Comparison of ENCODE assay signal across 19 cellular contexts in genomic region chrX:16578218-16578617, GRCh38.
DNase-seq lines count a peak whose midpoint lies in the region; ATAC-seq, FAIRE-seq and TF ChIP-seq lines count a peak whose summit lies in the region.
"Had no signal": no experiment of that assay in that cellular context is flagged by ENCODE, and none has a peak within 500 bp of the region (broad histone marks: within the 10 kb centered on the region; RNA-seq: fewer than 3 reads in every experiment).

No MANE protein-coding gene starts in this region.

- TF ChIP-seq CTCF in GM23338 (conservative IDR thresholded peaks at IDR 0.05; ENCODE audit: low read depth in 2 of 2), result 0 out of 4 replicates have a peak, but pooled peaks of 1 of the 2 experiments have one; percentile 12
- TF ChIP-seq CTCF in astrocyte (IDR thresholded peaks at IDR 0.05; ENCODE audit: insufficient read depth, low read depth, low read length), result no peak
- TF ChIP-seq CTCF in fibroblast of villous mesenchyme (IDR thresholded peaks at IDR 0.05; ENCODE audit: insufficient read depth, low read depth, low read length), result no peak

- H3K9me2 ChIP-seq in GM23338 (ENCODE audit: insufficient read depth), result no peaks in the 10 kb centered on the region

- DNase-seq in GM23338 (ENCODE audit: low spot score) (peak; percentile 8), astrocyte (ENCODE audit: low read depth) (no peak), fibroblast of villous mesenchyme (ENCODE audit: low read depth) (peak; percentile 10), skeletal muscle cell (ENCODE audit: low read depth) (peak; percentile 30), hepatic stellate cell (ENCODE audit: low spot score) (no peak), NK-92 (lab: John Stamatoyannopoulos, UW; ENCODE audit: unreplicated experiment) (no peak), T-cell (no peak)
- DNase-seq: activated effector memory CD4-positive, alpha-beta T cell treated with Interleukin-2 at 50 U/mL for 16 hours; adrenal gland; DMS153; hypothalamus; NCI-H187; NCI-H446; stimulated activated naive CD8-positive, alpha-beta T cell treated with anti-CD3 and anti-CD28 coated beads, Interleukin-15, Interleukin-2, amounts not matched to agents 100 U/mL and 50 U/mL, for 24 hours; upper lobe of right lung had no signal

- peaks cover 8% of the 10 kb centered on the region; the same call in 1 of the 2 replicates for H3K36me3 ChIP-seq in GM23338 (ENCODE audit: insufficient read depth)
- no peaks in the 10 kb centered on the region for H3K36me3 ChIP-seq in astrocyte (ENCODE audit: insufficient read depth, low read length)
- H3K36me3 ChIP-seq: adrenal gland, SJSA1, upper lobe of right lung had no signal

- H2AFZ ChIP-seq in GM23338 (no peak overlapping the region), astrocyte (ENCODE audit: low read depth, low read length) (no peak overlapping the region)

- H4K20me1 ChIP-seq in GM23338 (replicated peaks; ENCODE audit: insufficient read depth), result no peaks in the 10 kb centered on the region
- no peaks in the 10 kb centered on the region for H4K20me1 ChIP-seq in astrocyte (ENCODE audit: insufficient read depth, low read length)

- H3K9me3 ChIP-seq in astrocyte (ENCODE audit: insufficient read depth, low read depth, low read length), result no peaks in the 10 kb centered on the region
- H3K9me3 ChIP-seq: SJSA1, upper lobe of right lung had no signal

- H3K4me1 ChIP-seq in GM23338 (ENCODE audit: insufficient read depth), result no peaks in the 10 kb centered on the region
- H3K4me1 ChIP-seq in astrocyte (ENCODE audit: insufficient read depth, low read length), result no peaks in the 10 kb centered on the region
- H3K4me1 ChIP-seq: adrenal gland, upper lobe of right lung had no signal

- H3K79me2 ChIP-seq in GM23338 (replicated peaks; ENCODE audit: insufficient read depth) (peaks cover 14% of the 10 kb centered on the region; the same call in 1 of the 2 replicates), astrocyte (ENCODE audit: insufficient read depth, low read length) (no peaks in the 10 kb centered on the region)

- H3K4me2 ChIP-seq in GM23338 (peak overlapping the region; percentile 35), astrocyte (ENCODE audit: low read length) (no peak overlapping the region)

- CTCF ChIA-PET in T-cell (lab: Charles Lee), result interaction anchor here in 1 of 2 donors (0.6 kb wide), 1 partner anchor 15 kb away, joined by 3 read pairs; no protein-coding TSS in a partner anchor

- H3K4me3 Mint-ChIP-seq in GM23338 (peak overlapping the region; percentile 32; the same call in 2 of the 3 replicates), astrocyte (ENCODE audit: unreplicated experiment) (no peak overlapping the region), T-cell (no peak overlapping the region)
- H3K4me3 Mint-ChIP-seq in stimulated activated memory B cell treated with anti-CD40 and anti-IgM and Interleukin-4, amounts not matched to agents 10 μg/mL and 1 μg/mL and 100 μg/mL, for 72 hours, result no peak overlapping the region

- H3K27me3 Mint-ChIP-seq in GM23338 (ENCODE audit: insufficient read depth, low read depth, poor library complexity) (peaks cover 7% of the 10 kb centered on the region), astrocyte (ENCODE audit: low read depth, unreplicated experiment) (no peaks in the 10 kb centered on the region), T-cell (peaks cover 0 to 8% of the 10 kb centered on the region in 2 donors)
- no peaks in the 10 kb centered on the region for H3K27me3 Mint-ChIP-seq in stimulated activated memory B cell treated with anti-CD40 and anti-IgM and Interleukin-4, amounts not matched to agents 10 μg/mL and 1 μg/mL and 100 μg/mL, for 72 hours

- H3K9me3 Mint-ChIP-seq in GM23338 (peaks cover 35% of the 10 kb centered on the region), astrocyte (ENCODE audit: unreplicated experiment) (no peaks in the 10 kb centered on the region), T-cell (peaks cover 3 to 5% (median 5%) of the 10 kb centered on the region in 3 donors)
- H3K9me3 Mint-ChIP-seq in stimulated activated memory B cell treated with anti-CD40 and anti-IgM and Interleukin-4, amounts not matched to agents 10 μg/mL and 1 μg/mL and 100 μg/mL, for 72 hours, result peaks cover 3% of the 10 kb centered on the region

- POLR2A ChIA-PET in T-cell (lab: Charles Lee), result no interaction called here

- peak overlapping the region; percentile 98 for H3K27ac ChIP-seq in GM23338 (ENCODE audit: low read depth)
- H3K27ac ChIP-seq in astrocyte (ENCODE audit: low read depth, low read length), result no peak overlapping the region
- H3K27ac ChIP-seq: adrenal gland, C4-2B, SJSA1, upper lobe of right lung had no signal

- 0 out of 2 replicates have a peak, but pooled peaks cover 2% of the 10 kb centered on the region for H3F3A ChIP-seq in GM23338 (replicated peaks; ENCODE audit: low read depth)

- H3K27ac Mint-ChIP-seq in GM23338 (peak overlapping the region; percentile 97), astrocyte (ENCODE audit: unreplicated experiment) (no peak overlapping the region), T-cell (no peak overlapping the region)
- no peak overlapping the region for H3K27ac Mint-ChIP-seq in stimulated activated memory B cell treated with anti-CD40 and anti-IgM and Interleukin-4, amounts not matched to agents 10 μg/mL and 1 μg/mL and 100 μg/mL, for 72 hours

- H3K9ac ChIP-seq in astrocyte (ENCODE audit: low read length), result no peak overlapping the region

- H3K4me1 Mint-ChIP-seq in GM23338 (peaks cover 30% of the 10 kb centered on the region), astrocyte (ENCODE audit: low read depth, unreplicated experiment) (peaks cover 2% of the 10 kb centered on the region), T-cell (peaks cover 0 to 7% (median 0%) of the 10 kb centered on the region in 3 donors)
- H3K4me1 Mint-ChIP-seq in stimulated activated memory B cell treated with anti-CD40 and anti-IgM and Interleukin-4, amounts not matched to agents 10 μg/mL and 1 μg/mL and 100 μg/mL, for 72 hours, result no peaks in the 10 kb centered on the region

- peak; percentile 80 for ATAC-seq in GM23338
- ATAC-seq in stimulated activated memory B cell treated with anti-CD40 and anti-IgM and Interleukin-4, amounts not matched to agents 10 μg/mL and 1 μg/mL and 100 μg/mL, for 72 hours, result no peak
- no peak for ATAC-seq in T-cell (replicated peaks in 1 of 4)
- ATAC-seq: stimulated activated naive CD8-positive, alpha-beta T cell treated with anti-CD3 and anti-CD28 coated beads, Interleukin-15, Interleukin-2, amounts not matched to agents 100 U/mL and 50 U/mL, for 24 hours; upper lobe of right lung had no signal

- peak; percentile 97 for FAIRE-seq in astrocyte (lab: Jason Lieb, UNC)

- peak overlapping the region; percentile 35 for H3K4me3 ChIP-seq in GM23338
- H3K4me3 ChIP-seq in astrocyte (ENCODE audit: insufficient read depth, low read depth, low read length), result no peak overlapping the region
- H3K4me3 ChIP-seq in fibroblast of villous mesenchyme (ENCODE audit: low read depth, low read length), result no peak overlapping the region
- no peak overlapping the region for H3K4me3 ChIP-seq in skeletal muscle cell (ENCODE audit: low read depth, low read length)
- H3K4me3 ChIP-seq: adrenal gland, lung, SJSA1, upper lobe of right lung had no signal

- H3K36me3 Mint-ChIP-seq in GM23338 (ENCODE audit: low read depth) (peaks cover 51% of the 10 kb centered on the region), astrocyte (ENCODE audit: low read depth, unreplicated experiment) (no peaks in the 10 kb centered on the region), T-cell (no peaks in the 10 kb centered on the region)
- H3K36me3 Mint-ChIP-seq in stimulated activated memory B cell treated with anti-CD40 and anti-IgM and Interleukin-4, amounts not matched to agents 10 μg/mL and 1 μg/mL and 100 μg/mL, for 72 hours, result no peaks in the 10 kb centered on the region

- H3K27me3 ChIP-seq in GM23338 (ENCODE audit: insufficient read depth), result no peaks in the 10 kb centered on the region
- no peaks in the 10 kb centered on the region for H3K27me3 ChIP-seq in astrocyte (ENCODE audit: insufficient read depth, low read length)
- H3K27me3 ChIP-seq: adrenal gland, SJSA1, upper lobe of right lung had no signal

TF ChIP-seq in GM23338, 12 proteins besides CTCF, POLR2A, EP300 and RAD21 (continues in another document):
- TF ChIP-seq POLR2AphosphoS5 (IDR thresholded peaks at IDR 0.05; ENCODE audit: low read depth), result no peak
- TF ChIP-seq ZNF114 (CRISPR knock-in tag; IDR thresholded peaks at IDR 0.05), result no peak
- TF ChIP-seq REST (IDR thresholded peaks at IDR 0.05; ENCODE audit: unreplicated experiment), result no peak
- no peak for TF ChIP-seq JUNB (IDR thresholded peaks at IDR 0.05; ENCODE audit: unreplicated experiment)
- no peak for TF ChIP-seq ZNF331 (CRISPR knock-in tag; IDR thresholded peaks at IDR 0.05; ENCODE audit: low read depth)

Comparison
In these comparisons a context has a peak if more than half of its experiments do, and no peak if none do; other contexts are left out.
1. DNase-seq: peak in GM23338 (single experiment), fibroblast of villous mesenchyme (single experiment) and skeletal muscle cell (single experiment); none in astrocyte (single experiment), hepatic stellate cell (single experiment), NK-92 (single experiment) and T-cell (0 of 34).